In genomic region chr12:46382425-46382973, GRCh38 we compare ENCODE assay signal across 8 cellular contexts. TPM values are rescaled to one million over a fixed set of nuclear protein-coding genes. Genes with fewer than 3 reads are reported as not detected.
A peak's percentile ranks its signal among the peaks of the same experiment; 100 is the strongest.
DNase-seq lines count a peak whose midpoint lies in the region; ATAC-seq, FAIRE-seq and TF ChIP-seq lines count a peak whose summit lies in the region.

No MANE protein-coding gene starts in this region.

- H4K5ac ChIP-seq in IMR-90 (ENCODE audit: low read depth, low read length), result peak overlapping the region; percentile 83

- H3K27ac ChIP-seq in ACC112 (ENCODE audit: low read depth, low read length) (peak overlapping the region; percentile 98), IMR-90 (ENCODE audit: insufficient read depth, low read length) (peak overlapping the region; percentile 91)

- peak overlapping the region; percentile 87 for H3K4me3 ChIP-seq in ACC112 (ENCODE audit: low read depth, low read length)
- peak overlapping the region; percentile 53 for H3K4me3 ChIP-seq in IMR-90 (ENCODE audit: insufficient read depth, low read depth, low read length)
- peak overlapping the region; percentile 46 for H3K4me3 ChIP-seq in mucosa of descending colon

- in situ Hi-C loops in IMR-90 (cut with MboI; ENCODE audit: low sequenced_read_pairs), result loop anchor here (10.0 kb wide), 1 partner anchor 112 kb away; no protein-coding TSS in a partner anchor

- ATAC-seq in IMR-90 (ENCODE audit: low read depth) (no peak), mucosa of descending colon (no peak), HG03175 (IDR thresholded peaks at IDR 0.05; ENCODE audit: unreplicated experiment) (no peak)

- peak overlapping the region; percentile 92 for H3K23ac ChIP-seq in IMR-90 (ENCODE audit: low read depth, low read length)

- peak overlapping the region; percentile 97 for H3K27ac Mint-ChIP-seq in MCF 10A (ENCODE audit: low read depth, unreplicated experiment)

- BruUV-seq in IMR-90 (replicated peaks; lab: Mats Ljungman, UMichigan) (TSS peak; percentile 91), MCF 10A (replicated peaks; lab: Mats Ljungman, UMichigan) (TSS peak; percentile 72)

- H3K4me3 Mint-ChIP-seq in MCF 10A (ENCODE audit: unreplicated experiment), result peak overlapping the region; percentile 91

- POLR2A ChIA-PET in IMR-90 (lab: Charles Lee; ENCODE audit: unreplicated experiment) (interaction anchor here (1.0 kb wide), 1 partner anchor 109 kb away, joined by 3 read pairs; no protein-coding TSS in a partner anchor), MCF 10A (lab: Yijun Ruan, JAX) (interaction anchor here (0.5 to 15.1 kb wide), 24 partner anchors 8 to 535 kb away, joined by 3 to 302 read pairs (median 5); partner anchors contain the start of genes SLC38A1 and SLC38A2)

- TF ChIP-seq RAD21 in IMR-90 (IDR thresholded peaks at IDR 0.05; ENCODE audit: low read length), result no peak

- DNase-seq in IMR-90 (no peak), MCF 10A (ENCODE audit: unreplicated experiment) (no peak), mucosa of descending colon (peak; percentile 40 to 51 (median 49)), RCC 7860 (ENCODE audit: low spot score) (no peak), NCI-H446 (lab: John Stamatoyannopoulos, UW) (no peak), NCI-H2081 treated with DMSO at 0.1 percent for 48 hours (lab: John Stamatoyannopoulos, UW) (no peak)

- H3K9me3 Mint-ChIP-seq in MCF 10A (ENCODE audit: unreplicated experiment), result no peaks in the 10 kb centered on the region

- WGBS in IMR-90 (ENCODE audit: extremely low coverage in 2 of 2, insufficient read length in 1 of 2), 2 experiments, result 100% methylated on average over 1 of the region's 15 CpGs; no CpG with 5 or more reads in 1 of the 2 experiments

- H3K27me3 ChIP-seq in ACC112 (ENCODE audit: insufficient read depth, low read length) (no peaks in the 10 kb centered on the region), IMR-90 (ENCODE audit: control insufficient read depth, insufficient read depth, low read length) (no peaks in the 10 kb centered on the region)

- H3K9me3 ChIP-seq in IMR-90 (ENCODE audit: control insufficient read depth, insufficient read depth, low read length) (no peaks in the 10 kb centered on the region), mucosa of descending colon (no peaks in the 10 kb centered on the region)

- H3K9me1 ChIP-seq in IMR-90 (ENCODE audit: insufficient read depth, low read length), result peaks cover 11% of the 10 kb centered on the region

- H3K27me3 Mint-ChIP-seq in MCF 10A (ENCODE audit: insufficient read depth, unreplicated experiment), result no peaks in the 10 kb centered on the region

- peak overlapping the region; percentile 85 for H3K18ac ChIP-seq in IMR-90 (ENCODE audit: low read depth, low read length)

- intact Hi-C loops in IMR-90 (cut with micrococcal nuclease), result loop anchor here (2.0 kb wide), 1 partner anchor 90 kb away; no protein-coding TSS in a partner anchor
- intact Hi-C loops in MCF 10A (cut with micrococcal nuclease), result no loop called here
- intact Hi-C loops in mucosa of descending colon (cut with DNase I, micrococcal nuclease), result no loop called here

- no peak for TF ChIP-seq POLR2A in IMR-90 (IDR thresholded peaks at IDR 0.05; ENCODE audit: low read depth, low read length)

- no peak for FAIRE-seq in RCC 7860 (lab: Jason Lieb, UNC)

- peak overlapping the region; percentile 97 for H3K4ac ChIP-seq in IMR-90 (ENCODE audit: low read depth, low read length)

- H3K4me2 ChIP-seq in IMR-90 (ENCODE audit: low read depth, low read length), result peak overlapping the region; percentile 83

- H3K4me1 Mint-ChIP-seq in MCF 10A (ENCODE audit: insufficient read depth, unreplicated experiment), result peaks cover 29% of the 10 kb centered on the region

- peak overlapping the region; percentile 93 for H4K91ac ChIP-seq in IMR-90 (ENCODE audit: insufficient read depth, low read depth, low read length)

- no peak overlapping the region for H2AFZ ChIP-seq in ACC112 (ENCODE audit: low read length, unreplicated experiment)
- H2AFZ ChIP-seq in IMR-90 (replicated peaks; ENCODE audit: low read length, poor library complexity), result peak overlapping the region; percentile 90

- peak overlapping the region; percentile 89 to 97 for H4K8ac ChIP-seq in IMR-90 (ENCODE audit: low read depth in 2 of 2, low read length in 2 of 2)

- peaks cover 39% of the 10 kb centered on the region for H3K4me1 ChIP-seq in ACC112 (ENCODE audit: control insufficient read depth, insufficient read depth, low read length, unreplicated experiment)
- H3K4me1 ChIP-seq in IMR-90 (ENCODE audit: control insufficient read depth, insufficient read depth, low read length), result peaks cover 14% of the 10 kb centered on the region
- H3K4me1 ChIP-seq in mucosa of descending colon (ENCODE audit: low read depth), result peaks cover 8% of the 10 kb centered on the region

- H3K14ac ChIP-seq in IMR-90 (replicated peaks; ENCODE audit: low read depth, low read length), result peak overlapping the region; percentile 97

- peaks cover 20 to 50% of the 10 kb centered on the region in 2 experiments for H3K79me1 ChIP-seq in IMR-90 (ENCODE audit: low read depth in 1 of 2, low read length in 2 of 2)

- H2BK5ac ChIP-seq in IMR-90 (ENCODE audit: low read depth, low read length, poor library complexity, severe bottlenecking), result peak overlapping the region; percentile 93

- peak overlapping the region; percentile 94 for H3K9ac ChIP-seq in IMR-90 (ENCODE audit: low read depth, low read length)

- H2BK120ac ChIP-seq in IMR-90 (ENCODE audit: low read depth, low read length), result peak overlapping the region; percentile 88

- H3K36me3 ChIP-seq in ACC112 (ENCODE audit: insufficient read depth, low read length), result peaks cover 5% of the 10 kb centered on the region; the same call in 1 of the 2 replicates
- no peaks in the 10 kb centered on the region for H3K36me3 ChIP-seq in IMR-90 (ENCODE audit: control insufficient read depth, insufficient read depth, low read length)
- H3K36me3 ChIP-seq in mucosa of descending colon (ENCODE audit: low read depth), result no peaks in the 10 kb centered on the region

- H2BK15ac ChIP-seq in IMR-90 (ENCODE audit: low read depth, low read length), result peak overlapping the region; percentile 89; the same call in 2 of the 3 replicates

- H3K56ac ChIP-seq in IMR-90 (ENCODE audit: extremely low read depth, insufficient read depth, low read length), result peak overlapping the region; percentile 98

- peaks cover 8% of the 10 kb centered on the region for H3K36me3 Mint-ChIP-seq in MCF 10A (ENCODE audit: insufficient read depth, unreplicated experiment)

- peak overlapping the region; percentile 94 for H2AK5ac ChIP-seq in IMR-90 (ENCODE audit: low read depth, low read length)

- H2BK20ac ChIP-seq in IMR-90 (ENCODE audit: low read depth, low read length), result peak overlapping the region; percentile 86

- CTCF ChIA-PET in IMR-90 (lab: Yijun Ruan, JAX) (no interaction called here), MCF 10A (lab: Yijun Ruan, JAX) (interaction anchor here (0.6 to 1.6 kb wide), 4 partner anchors 10 to 184 kb away, joined by 3 read pairs; partner anchors contain the start of gene SLC38A2)

- peak overlapping the region; percentile 99 for H2AK9ac ChIP-seq in IMR-90 (replicated peaks; ENCODE audit: low read depth, low read length, poor library complexity)

- no peaks in the 10 kb centered on the region for H4K20me1 ChIP-seq in IMR-90 (ENCODE audit: insufficient read depth, low read length)

- TF ChIP-seq CTCF in IMR-90 (conservative IDR thresholded peaks at IDR 0.05; ENCODE audit: low read depth, low read length), result no peak
- TF ChIP-seq CTCF in MCF 10A (IDR thresholded peaks at IDR 0.05; ENCODE audit: unreplicated experiment), result no peak
- no peak for TF ChIP-seq CTCF in mucosa of descending colon (IDR thresholded peaks at IDR 0.05)

- dilution Hi-C loops in IMR-90 (cut with HindIII; ENCODE audit: low sequenced_read_pairs, unreplicated experiment), result no loop called here

- peaks cover 28% of the 10 kb centered on the region for H3K79me2 ChIP-seq in ACC112 (ENCODE audit: control insufficient read depth, insufficient read depth, low read length, unreplicated experiment)

TF ChIP-seq in IMR-90, 13 proteins besides CTCF, POLR2A, EP300 and RAD21:
- TF ChIP-seq BHLHE40 (IDR thresholded peaks at IDR 0.05; ENCODE audit: low read depth, low read length) (no peak), CEBPB (IDR thresholded peaks at IDR 0.05; ENCODE audit: low read depth, low read length) (peak; percentile 69), FOS (IDR thresholded peaks at IDR 0.05; ENCODE audit: low read depth, low read length) (no peak), MAFK (IDR thresholded peaks at IDR 0.05; ENCODE audit: low read depth, low read length) (peak; percentile 60; the same call in 1 of the 2 replicates), USF2 (IDR thresholded peaks at IDR 0.05; ENCODE audit: low read depth, low read length) (no peak), MAZ (IDR thresholded peaks at IDR 0.05; ENCODE audit: borderline replicate concordance, low read depth, low read length) (no peak), CHD1 (IDR thresholded peaks at IDR 0.05; ENCODE audit: low read depth, low read length) (no peak), SMC3 (IDR thresholded peaks at IDR 0.05; ENCODE audit: low read depth, low read length) (no peak)

RNA-seq across cellular contexts. Expression of gene SLC38A2, which starts 9.9 kb away (rescaled TPM):
- total RNA-seq in IMR-90 (2012; rRNA removed), result 881 and 1,389 TPM in 2 replicates
- 213 and 313 TPM in 2 replicates for polyA plus RNA-seq in IMR-90 (2012; rRNA removed)
- polyA plus RNA-seq in IMR-90 (2012; cell fraction: cytosol; rRNA removed), result 33.9 and 129 TPM in 2 replicates
- polyA plus RNA-seq in IMR-90 (2012; cell fraction: nucleus; rRNA removed; ENCODE audit: low replicate concordance), result 118 and 947 TPM in 2 replicates
- total RNA-seq in MCF 10A (2022), result 817 and 1,070 TPM in 2 replicates
- total RNA-seq in mucosa of descending colon, result 100 to 1,000 TPM in 2 of 3 donors, 10 to 100 TPM in 1; 82.9 to 216 (median 143) TPM

Comparison
In these comparisons a context has a peak if more than half of its experiments do, and no peak if none do; other contexts are left out.
1. DNase-seq: peak in mucosa of descending colon (3 of 3); none in IMR-90 (single experiment), MCF 10A (single experiment), RCC 7860 (single experiment), NCI-H446 (0 of 2) and NCI-H2081 treated with DMSO at 0.1 percent for 48 hours (single experiment).
2. Peak in every context shown above with its lines, with median percentiles within 50 percentile points of each other: H3K4me3 ChIP-seq.